In the genomic region with DNA sequence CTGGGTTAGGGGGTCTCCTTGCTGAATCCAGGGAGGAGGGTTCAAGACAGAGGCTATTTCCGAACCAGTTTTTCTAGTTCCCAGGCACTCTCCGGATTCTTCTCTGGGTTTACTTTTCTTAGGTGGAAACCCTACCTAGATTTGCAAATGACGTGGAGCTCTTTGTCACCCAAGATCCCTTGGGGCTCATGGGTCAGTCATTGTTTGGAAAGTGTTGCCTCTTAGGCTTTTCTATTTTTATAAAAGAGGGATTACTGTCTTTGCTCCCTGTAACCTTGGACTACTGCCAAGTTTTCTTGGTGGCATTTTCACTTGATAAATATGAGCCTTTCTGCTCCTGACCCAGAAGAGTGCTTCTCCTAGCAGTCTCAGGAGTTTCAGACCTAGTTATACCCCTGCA, we compare ENCODE assay signal across 17 cellular contexts. TPM values are rescaled to one million over a fixed set of nuclear protein-coding genes. Genes with fewer than 3 reads are reported as not detected.
DNase-seq lines count a peak whose midpoint lies in the region; ATAC-seq and TF ChIP-seq lines count a peak whose summit lies in the region.
"Had no signal": no experiment of that assay in that cellular context is flagged by ENCODE, and none has a peak within 500 bp of the region (broad histone marks: within the 10 kb centered on the region; RNA-seq: fewer than 3 reads in every experiment).

No MANE protein-coding gene starts in this region.

- no peak for TF ChIP-seq CTCF in RWPE2 (IDR thresholded peaks at IDR 0.05; ENCODE audit: poor library complexity, severe bottlenecking)
- TF ChIP-seq CTCF in progenitor cell of endocrine pancreas (IDR thresholded peaks at IDR 0.05; ENCODE audit: unreplicated experiment), result no peak
- TF ChIP-seq CTCF in CD14-positive monocyte (IDR thresholded peaks at IDR 0.05), result no peak

- H3K27ac ChIP-seq in RWPE2 (ENCODE audit: poor library complexity, severe bottlenecking), result no peak overlapping the region
- H3K27ac ChIP-seq: parathyroid adenoma had no signal

- no peaks in the 10 kb centered on the region for H3K9me3 ChIP-seq in RWPE2 (ENCODE audit: severe bottlenecking)

- H3K4me3 ChIP-seq in RWPE2 (ENCODE audit: severe bottlenecking), result no peak overlapping the region

- no peaks in the 10 kb centered on the region for H3K27me3 ChIP-seq in RWPE2 (ENCODE audit: insufficient read depth, poor library complexity, severe bottlenecking)

- H3K27me3 Mint-ChIP-seq in progenitor cell of endocrine pancreas, result no peaks in the 10 kb centered on the region
- H3K27me3 Mint-ChIP-seq in CD14-positive monocyte (ENCODE audit: low read depth in 3 of 3), result peaks cover 0 to 2% (median 0%) of the 10 kb centered on the region in 3 donors

- peak; percentile 87 for DNase-seq in SIG-M5 treated with dmso at 0.1 percent for 504 hours (lab: John Stamatoyannopoulos, UW; ENCODE audit: unreplicated experiment)
- DNase-seq in SIG-M5 (lab: John Stamatoyannopoulos, UW), result no peak
- DNase-seq in NCI-H1105 treated with DMSO at 0.1 percent for 48 hours (lab: John Stamatoyannopoulos, UW), result peak; percentile 3
- DNase-seq in RWPE2 (ENCODE audit: low spot score), result no peak
- no peak for DNase-seq in progenitor cell of endocrine pancreas (ENCODE audit: low spot score, unreplicated experiment)
- no peak for DNase-seq in cerebellar cortex (ENCODE audit: low spot score)
- no peak for DNase-seq in CD14-positive monocyte (ENCODE audit: low spot score)
- DNase-seq in SKM-1 treated with dmso at 0.1 percent for 144 hours (lab: John Stamatoyannopoulos, UW; ENCODE audit: unreplicated experiment), result no peak
- DNase-seq: ACHN; activated B cell treated with CpG ODN at 0.5 μM for 24 hours; activated naive CD4-positive, alpha-beta T cell treated with anti-CD3 and anti-CD28 coated beads, Interleukin-2, amount 50 U/mL, for 16 hours; central memory CD4-positive, alpha-beta T cell; COR-L47; HCEC 1CT; NK-92 treated with Interleukin-12 subunit alpha and Interleukin-12 subunit beta, amount 100 ng/mL, for 24 hours; substantia nigra had no signal

- peak; percentile 28; the same call in 1 of the 3 replicates for ATAC-seq in RWPE2 (ENCODE audit: low read depth)

- H3K4me1 ChIP-seq in RWPE2 (ENCODE audit: insufficient read depth, poor library complexity, severe bottlenecking), result peaks cover 8% of the 10 kb centered on the region
- H3K4me1 ChIP-seq: parathyroid adenoma had no signal

- H3K27ac Mint-ChIP-seq in progenitor cell of endocrine pancreas (peak overlapping the region; percentile 52), CD14-positive monocyte (no peak overlapping the region)
- H3K27ac Mint-ChIP-seq: activated B cell treated with CpG ODN at 0.5 μM for 24 hours had no signal

- H3K36me3 ChIP-seq in RWPE2 (ENCODE audit: low read depth), result no peaks in the 10 kb centered on the region

- H3K4me3 Mint-ChIP-seq in progenitor cell of endocrine pancreas (ENCODE audit: low read depth) (no peak overlapping the region), CD14-positive monocyte (no peak overlapping the region)
- H3K4me3 Mint-ChIP-seq: activated B cell treated with CpG ODN at 0.5 μM for 24 hours had no signal

- H3K9me3 Mint-ChIP-seq in progenitor cell of endocrine pancreas (ENCODE audit: low read depth) (no peaks in the 10 kb centered on the region), CD14-positive monocyte (peaks cover 0 to 5% (median 0%) of the 10 kb centered on the region in 7 donors)
- H3K9me3 Mint-ChIP-seq: activated B cell treated with CpG ODN at 0.5 μM for 24 hours had no signal

- H3K36me3 Mint-ChIP-seq in progenitor cell of endocrine pancreas (ENCODE audit: insufficient read depth), result no peaks in the 10 kb centered on the region
- no peaks in the 10 kb centered on the region for H3K36me3 Mint-ChIP-seq in CD14-positive monocyte

- intact Hi-C loops in CD14-positive monocyte (cut with micrococcal nuclease), result no loop called here

- H3K4me1 Mint-ChIP-seq in progenitor cell of endocrine pancreas (ENCODE audit: low read depth) (peaks cover 4% of the 10 kb centered on the region), CD14-positive monocyte (no peaks in the 10 kb centered on the region)
- H3K4me1 Mint-ChIP-seq: activated B cell treated with CpG ODN at 0.5 μM for 24 hours had no signal

RNA-seq across cellular contexts. Expression of gene FAM209B, which starts 33.6 kb away (rescaled TPM):
- total RNA-seq in progenitor cell of endocrine pancreas, result not detected in 2 replicates
- polyA plus RNA-seq in CD14-positive monocyte, result under 1 TPM; 0.66 to 0.84 TPM

RNA-seq across cellular contexts. Expression of gene FAM209A, which starts 42.1 kb away (rescaled TPM):
- 0.69 TPM in 1 of 2 replicates, not detected in the other for total RNA-seq in progenitor cell of endocrine pancreas
- polyA plus RNA-seq in CD14-positive monocyte, result under 1 TPM in 1 of 2 donors, not detected in 1; 0.19 TPM

Comparison
In these comparisons a context has a peak if more than half of its experiments do, and no peak if none do; other contexts are left out.
1. DNase-seq: peak in SIG-M5 treated with dmso at 0.1 percent for 504 hours (single experiment) and NCI-H1105 treated with DMSO at 0.1 percent for 48 hours (single experiment); none in SIG-M5 (single experiment), RWPE2 (single experiment), progenitor cell of endocrine pancreas (single experiment), cerebellar cortex (single experiment), CD14-positive monocyte (single experiment) and SKM-1 treated with dmso at 0.1 percent for 144 hours (single experiment).